ENCODE assay signal across 8 cellular contexts in genomic region chr9:110257097-110257955, GRCh38. TPM values are rescaled to one million over a fixed set of nuclear protein-coding genes. Genes with fewer than 3 reads are reported as not detected.
DNase-seq lines count a peak whose midpoint lies in the region; ATAC-seq and TF ChIP-seq lines count a peak whose summit lies in the region.

No MANE protein-coding gene starts in this region.

- no peak for DNase-seq in AG04449 (ENCODE audit: low read depth, low spot score)
- no peak for DNase-seq in activated naive CD4-positive, alpha-beta T cell treated with anti-CD3 and anti-CD28 coated beads, Interleukin-2, amount 50 U/mL, for 72 hours (ENCODE audit: low spot score in 2 of 2)
- peak; percentile 26 for DNase-seq in left cardiac atrium
- no peak for DNase-seq in psoas muscle
- no peak for DNase-seq in hepatic stellate cell (ENCODE audit: low spot score)
- DNase-seq in NCI-H1694 (lab: John Stamatoyannopoulos, UW), result no peak

- H3K4me1 Mint-ChIP-seq in IgD-negative memory B cell, result peaks cover 16 to 28% (median 22%) of the 10 kb centered on the region in 3 donors

- CTCF ChIA-PET in AG04449 (lab: Yijun Ruan, JAX), result interaction anchor here (1.0 to 2.0 kb wide), 4 partner anchors 14 to 366 kb away, joined by 3 to 8 read pairs (median 3); no protein-coding TSS in a partner anchor

- ATAC-seq in GM18907 (IDR thresholded peaks at IDR 0.05; ENCODE audit: unreplicated experiment), result peak; percentile 4
- ATAC-seq in activated naive CD4-positive, alpha-beta T cell treated with anti-CD3 and anti-CD28 coated beads, Interleukin-2, amount 50 U/mL, for 72 hours, result peak; percentile 15
- peak in 1 of 2 donors; percentile 2 for ATAC-seq in left cardiac atrium
- peak in 2 of 4 donors; percentile 3 to 4 for ATAC-seq in psoas muscle

- H3K27me3 Mint-ChIP-seq in IgD-negative memory B cell, result no peaks in the 10 kb centered on the region

- H3K27ac Mint-ChIP-seq in IgD-negative memory B cell, result peak overlapping the region in 2 of 3 donors; percentile 47 to 83
- peak overlapping the region; percentile 91 to 99 for H3K27ac Mint-ChIP-seq in activated naive CD4-positive, alpha-beta T cell treated with anti-CD3 and anti-CD28 coated beads, Interleukin-2, amount 50 U/mL, for 72 hours

- WGBS in psoas muscle, 3 donors, result 19 to 25% (median 20%) methylated on average over 15 of the region's 15 CpGs

- H3K4me1 ChIP-seq in psoas muscle, result peaks cover 19% of the 10 kb centered on the region

- peak overlapping the region; percentile 88 to 98 (median 98) for H3K4me3 Mint-ChIP-seq in IgD-negative memory B cell

- TF ChIP-seq CTCF in AG04449 (IDR thresholded peaks at IDR 0.05; ENCODE audit: insufficient read depth, low read length, missing control alignments) (no peak), psoas muscle (IDR thresholded peaks at IDR 0.05) (no peak)

- H3K36me3 ChIP-seq in psoas muscle (ENCODE audit: insufficient read depth in 1 of 2, low read depth in 1 of 2), result no peaks in the 10 kb centered on the region

- no peaks in the 10 kb centered on the region for H3K27me3 ChIP-seq in psoas muscle (ENCODE audit: insufficient read depth in 3 of 3, low read length in 2 of 3)

- H3K27ac ChIP-seq in psoas muscle, result peak overlapping the region; percentile 86

- intact Hi-C loops in left cardiac atrium (cut with DNase I) (no loop called here), psoas muscle (cut with DNase I) (no loop called here)

- no peaks in the 10 kb centered on the region for H3K9me3 Mint-ChIP-seq in IgD-negative memory B cell
- no peaks in the 10 kb centered on the region for H3K9me3 Mint-ChIP-seq in activated naive CD4-positive, alpha-beta T cell treated with anti-CD3 and anti-CD28 coated beads, Interleukin-2, amount 50 U/mL, for 72 hours

- no peaks in the 10 kb centered on the region for H3K9me3 ChIP-seq in psoas muscle

- POLR2A ChIA-PET in AG04449 (lab: Yijun Ruan, JAX), result interaction anchor here (0.5 to 1.2 kb wide), 14 partner anchors 12 to 441 kb away, joined by 3 to 10 read pairs (median 3); no protein-coding TSS in a partner anchor

- H3K36me3 Mint-ChIP-seq in IgD-negative memory B cell, result no peaks in the 10 kb centered on the region
- H3K36me3 Mint-ChIP-seq in activated naive CD4-positive, alpha-beta T cell treated with anti-CD3 and anti-CD28 coated beads, Interleukin-2, amount 50 U/mL, for 72 hours, result peaks cover 35% of the 10 kb centered on the region in 2 donors

- H3K4me3 ChIP-seq in AG04449 (ENCODE audit: low read depth, low read length), result peak overlapping the region; percentile 89
- H3K4me3 ChIP-seq in psoas muscle, result peak overlapping the region; percentile 90

RNA-seq across cellular contexts. Expression of gene TXN, which starts 1.0 kb away (rescaled TPM):
- polyA plus RNA-seq in IgD-negative memory B cell (120 TPM), psoas muscle (100 to 1,000 TPM in 2 of 3 donors, 10 to 100 TPM in 1; 73.4 to 366 (median 135) TPM)
- total RNA-seq in activated naive CD4-positive, alpha-beta T cell treated with anti-CD3 and anti-CD28 coated beads, Interleukin-2, amount 50 U/mL, for 72 hours, result 100 to 1,000 TPM; 375 to 406 TPM
- total RNA-seq in left cardiac atrium (10 to 100 TPM; 63.8 to 89.0 TPM), psoas muscle (100 to 1,000 TPM in 1 of 4 donors, 10 to 100 TPM in 3; 38.0 to 118 (median 71.6) TPM)

RNA-seq across cellular contexts. Expression of gene C9orf152, which starts 49.4 kb away (rescaled TPM):
- not detected for polyA plus RNA-seq in IgD-negative memory B cell
- not detected for total RNA-seq in activated naive CD4-positive, alpha-beta T cell treated with anti-CD3 and anti-CD28 coated beads, Interleukin-2, amount 50 U/mL, for 72 hours
- total RNA-seq in left cardiac atrium, result not detected
- total RNA-seq in psoas muscle, result not detected
- polyA plus RNA-seq in psoas muscle, result under 1 TPM in 1 of 3 donors, not detected in 2; 0.08 TPM
